In genomic region chr12:110906088-110906487, GRCh38 we compare ENCODE assay signal across 2 cellular contexts.
TF ChIP-seq lines count a peak whose summit lies in the region.

No MANE protein-coding gene starts in this region.

TF ChIP-seq in HCT116, 20 proteins besides CTCF, POLR2A, EP300 and RAD21:
- TF ChIP-seq ZBTB33 (IDR thresholded peaks at IDR 0.05; ENCODE audit: extremely low read depth, insufficient replicate concordance, low read length), result no peak
- no peak for TF ChIP-seq POLR2AphosphoS5 (IDR thresholded peaks at IDR 0.05; ENCODE audit: low read depth, low read length)

TF ChIP-seq in GM12878, 131 proteins besides CTCF, POLR2A, EP300 and RAD21 (continued from another document and continues in another):
- TF ChIP-seq, protein P1, sequence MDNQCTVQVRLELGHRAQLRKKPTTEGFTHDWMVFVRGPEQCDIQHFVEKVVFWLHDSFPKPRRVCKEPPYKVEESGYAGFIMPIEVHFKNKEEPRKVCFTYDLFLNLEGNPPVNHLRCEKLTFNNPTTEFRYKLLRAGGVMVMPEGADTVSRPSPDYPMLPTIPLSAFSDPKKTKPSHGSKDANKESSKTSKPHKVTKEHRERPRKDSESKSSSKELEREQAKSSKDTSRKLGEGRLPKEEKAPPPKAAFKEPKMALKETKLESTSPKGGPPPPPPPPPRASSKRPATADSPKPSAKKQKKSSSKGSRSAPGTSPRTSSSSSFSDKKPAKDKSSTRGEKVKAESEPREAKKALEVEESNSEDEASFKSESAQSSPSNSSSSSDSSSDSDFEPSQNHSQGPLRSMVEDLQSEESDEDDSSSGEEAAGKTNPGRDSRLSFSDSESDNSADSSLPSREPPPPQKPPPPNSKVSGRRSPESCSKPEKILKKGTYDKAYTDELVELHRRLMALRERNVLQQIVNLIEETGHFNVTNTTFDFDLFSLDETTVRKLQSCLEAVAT (IDR thresholded peaks at IDR 0.05), result 0 out of 2 replicates have a peak, but pooled peaks have one; percentile 25
- TF ChIP-seq NR2C2 (IDR thresholded peaks at IDR 0.05; ENCODE audit: borderline replicate concordance, control insufficient read depth, insufficient read length, low read depth), result no peak
- TF ChIP-seq ZNF384 (IDR thresholded peaks at IDR 0.05; ENCODE audit: borderline replicate concordance, low read depth, low read length), result no peak
- TF ChIP-seq ZNF274 (IDR thresholded peaks at IDR 0.05; ENCODE audit: insufficient read depth, insufficient read length), result no peak
- no peak for TF ChIP-seq CBX5 (IDR thresholded peaks at IDR 0.05; ENCODE audit: low read depth)
- TF ChIP-seq ETV6 (conservative IDR thresholded peaks at IDR 0.05 in 1 of 2, IDR thresholded peaks at IDR 0.05 in 1 of 2; ENCODE audit: borderline replicate concordance in 1 of 2, low read depth in 1 of 2), result no peak
- no peak for TF ChIP-seq STAT1 (conservative IDR thresholded peaks at IDR 0.05)
- no peak for TF ChIP-seq NR2C1 (IDR thresholded peaks at IDR 0.05)
- TF ChIP-seq SMAD1 (IDR thresholded peaks at IDR 0.05; ENCODE audit: low read depth, partially characterized antibody), result no peak
- TF ChIP-seq, protein P2, sequence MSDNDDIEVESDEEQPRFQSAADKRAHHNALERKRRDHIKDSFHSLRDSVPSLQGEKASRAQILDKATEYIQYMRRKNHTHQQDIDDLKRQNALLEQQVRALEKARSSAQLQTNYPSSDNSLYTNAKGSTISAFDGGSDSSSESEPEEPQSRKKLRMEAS (IDR thresholded peaks at IDR 0.05; ENCODE audit: low read depth, low read length), result no peak
- no peak for TF ChIP-seq SREBF1 (IDR thresholded peaks at IDR 0.05; ENCODE audit: low read length)
- TF ChIP-seq SMARCA5 (IDR thresholded peaks at IDR 0.05), result peak; percentile 17; the same call in 1 of the 2 replicates
- no peak for TF ChIP-seq BRCA1 (IDR thresholded peaks at IDR 0.05; ENCODE audit: low read depth, low read length)
- TF ChIP-seq, protein P3, sequence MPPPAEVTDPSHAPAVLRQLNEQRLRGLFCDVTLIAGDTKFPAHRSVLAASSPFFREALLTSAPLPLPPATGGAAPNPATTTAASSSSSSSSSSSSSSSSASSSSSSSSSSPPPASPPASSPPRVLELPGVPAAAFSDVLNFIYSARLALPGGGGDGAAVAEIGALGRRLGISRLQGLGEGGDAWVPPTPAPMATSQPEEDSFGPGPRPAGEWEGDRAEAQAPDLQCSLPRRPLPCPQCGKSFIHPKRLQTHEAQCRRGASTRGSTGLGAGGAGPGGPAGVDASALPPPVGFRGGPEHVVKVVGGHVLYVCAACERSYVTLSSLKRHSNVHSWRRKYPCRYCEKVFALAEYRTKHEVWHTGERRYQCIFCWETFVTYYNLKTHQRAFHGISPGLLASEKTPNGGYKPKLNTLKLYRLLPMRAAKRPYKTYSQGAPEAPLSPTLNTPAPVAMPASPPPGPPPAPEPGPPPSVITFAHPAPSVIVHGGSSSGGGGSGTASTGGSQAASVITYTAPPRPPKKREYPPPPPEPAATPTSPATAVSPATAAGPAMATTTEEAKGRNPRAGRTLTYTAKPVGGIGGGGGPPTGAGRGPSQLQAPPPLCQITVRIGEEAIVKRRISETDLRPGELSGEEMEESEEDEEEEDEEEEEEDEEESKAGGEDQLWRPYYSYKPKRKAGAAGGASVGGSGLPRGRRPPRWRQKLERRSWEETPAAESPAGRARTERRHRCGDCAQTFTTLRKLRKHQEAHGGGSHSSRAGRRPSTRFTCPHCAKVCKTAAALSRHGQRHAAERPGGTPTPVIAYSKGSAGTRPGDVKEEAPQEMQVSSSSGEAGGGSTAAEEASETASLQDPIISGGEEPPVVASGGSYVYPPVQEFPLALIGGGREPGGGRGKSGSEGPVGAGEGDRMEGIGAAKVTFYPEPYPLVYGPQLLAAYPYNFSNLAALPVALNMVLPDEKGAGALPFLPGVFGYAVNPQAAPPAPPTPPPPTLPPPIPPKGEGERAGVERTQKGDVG (CRISPR knock-in tag; IDR thresholded peaks at IDR 0.05), result no peak
- TF ChIP-seq ATF7 (IDR thresholded peaks at IDR 0.05; ENCODE audit: low read depth), result peak; percentile 23; the same call in 1 of the 2 replicates
- TF ChIP-seq ZNF687 (IDR thresholded peaks at IDR 0.05), result no peak
- TF ChIP-seq IKZF2 (IDR thresholded peaks at IDR 0.05), result peak; percentile 52 to 66; a peak in 2 of 4 replicates
- TF ChIP-seq TCF3 (IDR thresholded peaks at IDR 0.05; ENCODE audit: borderline replicate concordance, insufficient read depth, low read depth, low read length), result no peak
- TF ChIP-seq HDGF (IDR thresholded peaks at IDR 0.05), result no peak
- no peak for TF ChIP-seq CHD2 (IDR thresholded peaks at IDR 0.05; ENCODE audit: borderline replicate concordance, low read depth, low read length)
- TF ChIP-seq BACH1 (IDR thresholded peaks at IDR 0.05; ENCODE audit: borderline replicate concordance), result no peak
- TF ChIP-seq SMC3 (IDR thresholded peaks at IDR 0.05; ENCODE audit: borderline replicate concordance, low read length), result no peak
- TF ChIP-seq SMAD5 (IDR thresholded peaks at IDR 0.05; ENCODE audit: low read depth), result no peak
- no peak for TF ChIP-seq MXI1 (IDR thresholded peaks at IDR 0.05; ENCODE audit: low read depth, low read length)
- TF ChIP-seq CEBPB (IDR thresholded peaks at IDR 0.05; ENCODE audit: borderline replicate concordance in 1 of 2, low read depth in 2 of 2, low read length in 2 of 2), result no peak
- TF ChIP-seq, protein P4, sequence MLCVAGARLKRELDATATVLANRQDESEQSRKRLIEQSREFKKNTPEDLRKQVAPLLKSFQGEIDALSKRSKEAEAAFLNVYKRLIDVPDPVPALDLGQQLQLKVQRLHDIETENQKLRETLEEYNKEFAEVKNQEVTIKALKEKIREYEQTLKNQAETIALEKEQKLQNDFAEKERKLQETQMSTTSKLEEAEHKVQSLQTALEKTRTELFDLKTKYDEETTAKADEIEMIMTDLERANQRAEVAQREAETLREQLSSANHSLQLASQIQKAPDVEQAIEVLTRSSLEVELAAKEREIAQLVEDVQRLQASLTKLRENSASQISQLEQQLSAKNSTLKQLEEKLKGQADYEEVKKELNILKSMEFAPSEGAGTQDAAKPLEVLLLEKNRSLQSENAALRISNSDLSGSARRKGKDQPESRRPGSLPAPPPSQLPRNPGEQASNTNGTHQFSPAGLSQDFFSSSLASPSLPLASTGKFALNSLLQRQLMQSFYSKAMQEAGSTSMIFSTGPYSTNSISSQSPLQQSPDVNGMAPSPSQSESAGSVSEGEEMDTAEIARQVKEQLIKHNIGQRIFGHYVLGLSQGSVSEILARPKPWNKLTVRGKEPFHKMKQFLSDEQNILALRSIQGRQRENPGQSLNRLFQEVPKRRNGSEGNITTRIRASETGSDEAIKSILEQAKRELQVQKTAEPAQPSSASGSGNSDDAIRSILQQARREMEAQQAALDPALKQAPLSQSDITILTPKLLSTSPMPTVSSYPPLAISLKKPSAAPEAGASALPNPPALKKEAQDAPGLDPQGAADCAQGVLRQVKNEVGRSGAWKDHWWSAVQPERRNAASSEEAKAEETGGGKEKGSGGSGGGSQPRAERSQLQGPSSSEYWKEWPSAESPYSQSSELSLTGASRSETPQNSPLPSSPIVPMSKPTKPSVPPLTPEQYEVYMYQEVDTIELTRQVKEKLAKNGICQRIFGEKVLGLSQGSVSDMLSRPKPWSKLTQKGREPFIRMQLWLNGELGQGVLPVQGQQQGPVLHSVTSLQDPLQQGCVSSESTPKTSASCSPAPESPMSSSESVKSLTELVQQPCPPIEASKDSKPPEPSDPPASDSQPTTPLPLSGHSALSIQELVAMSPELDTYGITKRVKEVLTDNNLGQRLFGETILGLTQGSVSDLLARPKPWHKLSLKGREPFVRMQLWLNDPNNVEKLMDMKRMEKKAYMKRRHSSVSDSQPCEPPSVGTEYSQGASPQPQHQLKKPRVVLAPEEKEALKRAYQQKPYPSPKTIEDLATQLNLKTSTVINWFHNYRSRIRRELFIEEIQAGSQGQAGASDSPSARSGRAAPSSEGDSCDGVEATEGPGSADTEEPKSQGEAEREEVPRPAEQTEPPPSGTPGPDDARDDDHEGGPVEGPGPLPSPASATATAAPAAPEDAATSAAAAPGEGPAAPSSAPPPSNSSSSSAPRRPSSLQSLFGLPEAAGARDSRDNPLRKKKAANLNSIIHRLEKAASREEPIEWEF (IDR thresholded peaks at IDR 0.05; ENCODE audit: insufficient replicate concordance, low read depth, low read length), result no peak
- peak; percentile 20; the same call in 1 of the 2 replicates for TF ChIP-seq MTA2 (IDR thresholded peaks at IDR 0.05; ENCODE audit: low read depth)
- TF ChIP-seq RUNX3 (IDR thresholded peaks at IDR 0.05; ENCODE audit: low read length), result peak; percentile 38; the same call in 1 of the 2 replicates
- TF ChIP-seq NFXL1 (IDR thresholded peaks at IDR 0.05; ENCODE audit: borderline replicate concordance), result peak; percentile 76; the same call in 1 of the 2 replicates
- TF ChIP-seq YY1 (IDR thresholded peaks at IDR 0.05; ENCODE audit: low read depth, low read length), result 0 out of 2 replicates have a peak, but pooled peaks have one; percentile 25
- no peak for TF ChIP-seq POLR2AphosphoS2 (IDR thresholded peaks at IDR 0.05; ENCODE audit: low read depth, low read length)
- peak; percentile 73 for TF ChIP-seq CREB1 (IDR thresholded peaks at IDR 0.05; ENCODE audit: low read depth)
- peak; percentile 23; the same call in 1 of the 2 replicates for TF ChIP-seq CREM (IDR thresholded peaks at IDR 0.05; ENCODE audit: low read depth)
- no peak for TF ChIP-seq RELB (IDR thresholded peaks at IDR 0.05; ENCODE audit: low read depth)
- TF ChIP-seq, protein P5, sequence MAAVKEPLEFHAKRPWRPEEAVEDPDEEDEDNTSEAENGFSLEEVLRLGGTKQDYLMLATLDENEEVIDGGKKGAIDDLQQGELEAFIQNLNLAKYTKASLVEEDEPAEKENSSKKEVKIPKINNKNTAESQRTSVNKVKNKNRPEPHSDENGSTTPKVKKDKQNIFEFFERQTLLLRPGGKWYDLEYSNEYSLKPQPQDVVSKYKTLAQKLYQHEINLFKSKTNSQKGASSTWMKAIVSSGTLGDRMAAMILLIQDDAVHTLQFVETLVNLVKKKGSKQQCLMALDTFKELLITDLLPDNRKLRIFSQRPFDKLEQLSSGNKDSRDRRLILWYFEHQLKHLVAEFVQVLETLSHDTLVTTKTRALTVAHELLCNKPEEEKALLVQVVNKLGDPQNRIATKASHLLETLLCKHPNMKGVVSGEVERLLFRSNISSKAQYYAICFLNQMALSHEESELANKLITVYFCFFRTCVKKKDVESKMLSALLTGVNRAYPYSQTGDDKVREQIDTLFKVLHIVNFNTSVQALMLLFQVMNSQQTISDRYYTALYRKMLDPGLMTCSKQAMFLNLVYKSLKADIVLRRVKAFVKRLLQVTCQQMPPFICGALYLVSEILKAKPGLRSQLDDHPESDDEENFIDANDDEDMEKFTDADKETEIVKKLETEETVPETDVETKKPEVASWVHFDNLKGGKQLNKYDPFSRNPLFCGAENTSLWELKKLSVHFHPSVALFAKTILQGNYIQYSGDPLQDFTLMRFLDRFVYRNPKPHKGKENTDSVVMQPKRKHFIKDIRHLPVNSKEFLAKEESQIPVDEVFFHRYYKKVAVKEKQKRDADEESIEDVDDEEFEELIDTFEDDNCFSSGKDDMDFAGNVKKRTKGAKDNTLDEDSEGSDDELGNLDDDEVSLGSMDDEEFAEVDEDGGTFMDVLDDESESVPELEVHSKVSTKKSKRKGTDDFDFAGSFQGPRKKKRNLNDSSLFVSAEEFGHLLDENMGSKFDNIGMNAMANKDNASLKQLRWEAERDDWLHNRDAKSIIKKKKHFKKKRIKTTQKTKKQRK (IDR thresholded peaks at IDR 0.05; ENCODE audit: low read depth, low read length), result no peak
- peak; percentile 51; the same call in 1 of the 2 replicates for TF ChIP-seq NBN (IDR thresholded peaks at IDR 0.05)
- no peak for TF ChIP-seq JUNB (IDR thresholded peaks at IDR 0.05)
- no peak for TF ChIP-seq EGR1 (IDR thresholded peaks at IDR 0.05; ENCODE audit: borderline replicate concordance in 1 of 2, low read depth in 2 of 2, low read length in 2 of 2)
- no peak for TF ChIP-seq FOXK2 (IDR thresholded peaks at IDR 0.05)
- no peak for TF ChIP-seq RELA (IDR thresholded peaks at IDR 0.05; ENCODE audit: borderline replicate concordance, partially characterized antibody)
- no peak for TF ChIP-seq ZNF217 (IDR thresholded peaks at IDR 0.05)
- TF ChIP-seq FOS (IDR thresholded peaks at IDR 0.05; ENCODE audit: borderline replicate concordance, extremely low read depth, insufficient read length), result no peak
- TF ChIP-seq GABPA (IDR thresholded peaks at IDR 0.05; ENCODE audit: low read depth), result no peak
- no peak for TF ChIP-seq TCF7 (IDR thresholded peaks at IDR 0.05; ENCODE audit: borderline replicate concordance)
- no peak for TF ChIP-seq GATAD2B (conservative IDR thresholded peaks at IDR 0.05; ENCODE audit: low read depth)
